Comparison of ENCODE assay signal across 10 cellular contexts in the genomic region with DNA sequence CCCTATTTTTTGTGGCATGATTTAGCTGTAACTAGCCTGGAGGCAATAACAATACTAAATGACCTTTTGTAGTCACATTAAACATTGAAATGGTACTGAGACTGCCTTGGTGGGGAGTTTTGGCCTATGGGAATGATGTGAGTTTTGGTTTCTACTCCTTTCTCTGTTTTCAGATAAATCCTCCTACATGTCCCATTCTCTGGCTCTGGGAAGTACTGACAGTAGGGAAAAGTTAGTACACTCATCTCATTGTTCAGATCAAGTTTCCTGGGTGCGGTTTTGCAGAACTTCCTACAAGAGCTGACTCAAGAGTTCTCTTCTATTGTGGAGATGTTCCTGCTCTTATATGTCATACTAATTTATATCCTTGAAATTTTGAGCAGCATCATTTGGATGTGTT.
DNase-seq lines count a peak whose midpoint lies in the region; ATAC-seq lines count a peak whose summit lies in the region.
"Had no signal": no experiment of that assay in that cellular context is flagged by ENCODE, and none has a peak within 500 bp of the region (broad histone marks: within the 10 kb centered on the region; RNA-seq: fewer than 3 reads in every experiment).

No MANE protein-coding gene starts in this region.

- DNase-seq in A172 (ENCODE audit: low spot score) (peak; percentile 85), NCI-H460 (ENCODE audit: extremely low read depth, low read depth) (peak; percentile 21), dedifferentiated amniotic fluid mesenchymal stem cell (ENCODE audit: extremely low spot score) (peak; percentile 72), myocyte (ENCODE audit: low read depth) (peak; percentile 85), NCI-H2107 treated with DMSO at 0.1 percent for 48 hours (lab: John Stamatoyannopoulos, UW; ENCODE audit: unreplicated experiment) (no peak)
- DNase-seq: NCI-H446 treated with DMSO at 0.1 percent for 48 hours, right cardiac atrium had no signal

- ATAC-seq in HG02884 (IDR thresholded peaks at IDR 0.05; ENCODE audit: unreplicated experiment) (no peak), GM18858 (IDR thresholded peaks at IDR 0.05; ENCODE audit: unreplicated experiment) (no peak), GM21717 (IDR thresholded peaks at IDR 0.05; ENCODE audit: unreplicated experiment) (no peak)
